Comparison of ENCODE assay signal across 8 cellular contexts in genomic region chr11:30143098-30143705, GRCh38.
DNase-seq lines count a peak whose midpoint lies in the region; ATAC-seq and TF ChIP-seq lines count a peak whose summit lies in the region.

No MANE protein-coding gene starts in this region.

- H3K79me2 ChIP-seq in DND-41 (ENCODE audit: insufficient read depth, low read length): no peaks in the 10 kb centered on the region

- peaks cover 5% of the 10 kb centered on the region in 2 donors for H3K27me3 Mint-ChIP-seq in stimulated activated naive B cell treated with anti-CD40 and anti-IgM and Interleukin-4, amounts not matched to agents 10 μg/mL and 1 μg/mL and 100 μg/mL, for 72 hours

- no peak overlapping the region for H3K4me3 Mint-ChIP-seq in stimulated activated naive B cell treated with anti-CD40 and anti-IgM and Interleukin-4, amounts not matched to agents 10 μg/mL and 1 μg/mL and 100 μg/mL, for 72 hours

- no peaks in the 10 kb centered on the region for H3K4me1 Mint-ChIP-seq in stimulated activated naive B cell treated with anti-CD40 and anti-IgM and Interleukin-4, amounts not matched to agents 10 μg/mL and 1 μg/mL and 100 μg/mL, for 72 hours

- no peaks in the 10 kb centered on the region for H3K36me3 Mint-ChIP-seq in stimulated activated naive B cell treated with anti-CD40 and anti-IgM and Interleukin-4, amounts not matched to agents 10 μg/mL and 1 μg/mL and 100 μg/mL, for 72 hours

- H3K27me3 ChIP-seq in DND-41 (ENCODE audit: insufficient read depth, low read length, poor library complexity) (no peaks in the 10 kb centered on the region), gastroesophageal sphincter (no peaks in the 10 kb centered on the region)

- H3K27ac ChIP-seq in DND-41 (ENCODE audit: low read length): no peak overlapping the region
- no peak overlapping the region for H3K27ac ChIP-seq in SK-N-MC
- no peak overlapping the region for H3K27ac ChIP-seq in gastroesophageal sphincter

- H3K4me3 ChIP-seq in DND-41 (ENCODE audit: low read depth in 1 of 2, low read length in 2 of 2): no peak overlapping the region
- H3K4me3 ChIP-seq in SK-N-MC: no peak overlapping the region
- H3K4me3 ChIP-seq in gastroesophageal sphincter: no peak overlapping the region

- H3K4me2 ChIP-seq in DND-41 (ENCODE audit: insufficient read depth, low read length): no peak overlapping the region

- TF ChIP-seq EP300 in gastroesophageal sphincter (IDR thresholded peaks at IDR 0.05): no peak

- no peak overlapping the region for H3K27ac Mint-ChIP-seq in stimulated activated naive B cell treated with anti-CD40 and anti-IgM and Interleukin-4, amounts not matched to agents 10 μg/mL and 1 μg/mL and 100 μg/mL, for 72 hours

- WGBS in gastroesophageal sphincter (ENCODE audit: low coverage in 1 of 2), 2 donors: 22 to 35% methylated on average over 3 of the region's 3 CpGs

- peak; percentile 5 for DNase-seq in DND-41
- peak; percentile 35 for DNase-seq in HT1080 (ENCODE audit: low read depth)
- DNase-seq in SK-N-MC (ENCODE audit: low read depth, low spot score): peak; percentile 6
- no peak for DNase-seq in stimulated activated naive B cell treated with anti-CD40 and anti-IgM and Interleukin-4, amounts not matched to agents 10 μg/mL and 1 μg/mL and 100 μg/mL, for 72 hours
- no peak for DNase-seq in SHP77 treated with DMSO at 0.1 percent for 48 hours (lab: John Stamatoyannopoulos, UW)
- DNase-seq in stimulated activated CD4-positive, alpha-beta T cell treated with anti-CD3 and anti-CD28 coated beads, Interleukin-4, amount 100 ng/mL, for 24 hours: no peak

- H3K9me3 ChIP-seq in DND-41 (ENCODE audit: insufficient read depth, low read length, severe bottlenecking) (no peaks in the 10 kb centered on the region), SK-N-MC (ENCODE audit: low read depth, low read length) (no peaks in the 10 kb centered on the region), gastroesophageal sphincter (no peaks in the 10 kb centered on the region)

- TF ChIP-seq CTCF in DND-41 (IDR thresholded peaks at IDR 0.05; ENCODE audit: borderline replicate concordance, extremely low read depth, low read length, poor library complexity, severe bottlenecking): peak; percentile 82
- peak; percentile 27 to 66 (median 45) for TF ChIP-seq CTCF in gastroesophageal sphincter (IDR thresholded peaks at IDR 0.05)

- ATAC-seq in DND-41 (ENCODE audit: insufficient read depth, low read depth) (peak; percentile 72), GM19351 (IDR thresholded peaks at IDR 0.05; ENCODE audit: unreplicated experiment) (peak; percentile 85), gastroesophageal sphincter (no peak)
- ATAC-seq in stimulated activated naive B cell treated with anti-CD40 and anti-IgM and Interleukin-4, amounts not matched to agents 10 μg/mL and 1 μg/mL and 100 μg/mL, for 72 hours (replicated peaks): peak; percentile 34 to 55

- no peaks in the 10 kb centered on the region for H3K4me1 ChIP-seq in DND-41 (ENCODE audit: insufficient read depth, low read length)
- no peaks in the 10 kb centered on the region for H3K4me1 ChIP-seq in gastroesophageal sphincter

- H4K20me1 ChIP-seq in DND-41 (ENCODE audit: insufficient read depth, low read length): no peaks in the 10 kb centered on the region

- H3K9ac ChIP-seq in DND-41 (ENCODE audit: low read depth, low read length) (no peak overlapping the region), SK-N-MC (ENCODE audit: insufficient read length) (no peak overlapping the region)

- H3K36me3 ChIP-seq in DND-41 (ENCODE audit: insufficient read depth, low read length) (no peaks in the 10 kb centered on the region), SK-N-MC (ENCODE audit: insufficient read depth, low read length) (no peaks in the 10 kb centered on the region), gastroesophageal sphincter (no peaks in the 10 kb centered on the region)

- no peak overlapping the region for H2AFZ ChIP-seq in DND-41 (ENCODE audit: low read depth, low read length)

- no peak for TF ChIP-seq POLR2A in gastroesophageal sphincter (IDR thresholded peaks at IDR 0.05)

- H3K9me3 Mint-ChIP-seq in stimulated activated naive B cell treated with anti-CD40 and anti-IgM and Interleukin-4, amounts not matched to agents 10 μg/mL and 1 μg/mL and 100 μg/mL, for 72 hours: no peaks in the 10 kb centered on the region

Comparison
In these comparisons a context has a peak if more than half of its experiments do, and no peak if none do; other contexts are left out.
1. DNase-seq: peak in DND-41 (single experiment), HT1080 (single experiment) and SK-N-MC (single experiment); none in stimulated activated naive B cell treated with anti-CD40 and anti-IgM and Interleukin-4, amounts not matched to agents 10 μg/mL and 1 μg/mL and 100 μg/mL, for 72 hours (single experiment), SHP77 treated with DMSO at 0.1 percent for 48 hours (single experiment) and stimulated activated CD4-positive, alpha-beta T cell treated with anti-CD3 and anti-CD28 coated beads, Interleukin-4, amount 100 ng/mL, for 24 hours (single experiment).